1 cellular context compared by ENCODE assay signal in genomic region chr1:25864434-25864833, GRCh38.
TF ChIP-seq lines count a peak whose summit lies in the region.

No MANE protein-coding gene starts in this region.

TF ChIP-seq in K562, 482 proteins besides CTCF, POLR2A, EP300 and RAD21:
- peak; percentile 69; the same call in 1 of the 2 replicates for TF ChIP-seq ZNF121 (CRISPR knock-in tag; conservative IDR thresholded peaks at IDR 0.05)
- no peak for TF ChIP-seq SAFB (IDR thresholded peaks at IDR 0.05; ENCODE audit: borderline replicate concordance, low read depth, low read length)
